In the genomic region with DNA sequence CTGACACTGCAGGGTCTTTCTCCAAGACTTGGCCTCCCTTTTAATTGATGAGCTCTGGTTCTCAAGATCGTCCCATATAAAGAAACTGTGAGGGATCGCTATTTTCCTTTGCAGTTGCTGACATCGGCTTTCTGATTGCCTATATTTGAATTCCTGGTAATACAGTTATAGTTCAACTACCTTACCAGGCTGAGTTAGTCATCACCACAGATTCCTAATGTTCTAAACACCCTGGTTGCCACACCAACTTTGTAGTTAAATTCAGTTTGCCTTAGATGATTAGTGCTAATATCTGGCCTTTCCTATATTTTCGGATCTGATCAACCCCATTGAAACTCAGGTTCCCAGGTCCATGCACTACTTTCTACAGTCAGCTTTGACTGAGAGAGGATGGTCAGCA, we compare ENCODE assay signal across 6 cellular contexts.
"Had no signal": no experiment of that assay in that cellular context is flagged by ENCODE, and none has a peak within 500 bp of the region (broad histone marks: within the 10 kb centered on the region; RNA-seq: fewer than 3 reads in every experiment).

No MANE protein-coding gene starts in this region.

- DNase-seq: H9, HCEC 1CT had no signal

- H3K27ac ChIP-seq: HL-60 had no signal

- H3K4me3 ChIP-seq: GM23338 had no signal

- FAIRE-seq: H1, HepG2 had no signal
